ENCODE assay signal across 21 cellular contexts in the genomic region with DNA sequence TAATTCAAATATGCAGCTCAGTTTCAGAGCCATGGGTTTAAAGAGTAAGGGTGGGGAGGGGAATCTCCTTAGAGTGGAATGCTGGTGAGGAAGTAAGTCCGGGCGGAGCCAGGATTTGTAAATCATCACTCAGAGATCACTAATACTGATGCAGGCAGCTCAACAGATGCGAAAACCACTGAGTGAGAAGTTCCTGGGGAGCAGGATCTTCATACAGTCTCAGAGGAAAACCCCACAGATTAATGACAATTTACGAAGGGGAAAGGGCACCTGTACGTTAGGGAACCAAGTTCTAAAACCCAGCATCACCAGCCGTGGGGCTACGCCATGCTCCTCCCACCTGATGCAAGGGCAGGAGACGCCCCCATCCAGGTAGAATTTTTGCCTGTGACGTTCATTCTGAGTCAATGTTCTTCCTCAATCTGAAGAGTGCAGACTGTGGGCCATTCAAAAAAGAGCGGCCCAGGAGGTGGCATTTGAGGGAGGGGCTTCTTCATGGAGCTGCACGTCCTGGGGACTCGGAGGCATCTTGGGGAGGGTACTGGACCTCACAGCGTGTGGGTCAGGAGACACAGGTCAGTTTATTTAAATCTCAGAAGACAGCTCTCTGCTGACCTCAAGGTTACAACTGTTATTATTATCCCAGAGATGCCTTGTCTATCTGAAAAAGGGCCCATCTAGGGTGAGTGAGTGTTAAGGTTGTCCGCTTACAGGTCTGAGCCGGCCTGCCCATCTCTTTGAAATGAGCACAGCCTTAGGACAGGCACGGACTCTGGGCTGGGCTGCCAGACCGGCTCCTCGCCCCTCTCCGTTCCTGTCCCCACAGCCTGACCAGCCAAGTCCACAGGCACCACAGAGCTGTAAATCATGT.
DNase-seq lines count a peak whose midpoint lies in the region; ATAC-seq and TF ChIP-seq lines count a peak whose summit lies in the region.
"Had no signal": no experiment of that assay in that cellular context is flagged by ENCODE, and none has a peak within 500 bp of the region (broad histone marks: within the 10 kb centered on the region; RNA-seq: fewer than 3 reads in every experiment).

No MANE protein-coding gene starts in this region.

- H3K27ac ChIP-seq in osteoblast (ENCODE audit: low read depth, low read length), result no peak overlapping the region
- no peak overlapping the region for H3K27ac ChIP-seq in SK-N-SH (ENCODE audit: low read depth in 2 of 2, low read length in 1 of 2)
- H3K27ac ChIP-seq: ascending aorta, GM23248, left ventricle myocardium inferior had no signal

- H3F3A ChIP-seq in SK-N-SH (replicated peaks; ENCODE audit: insufficient read depth), result no peaks in the 10 kb centered on the region

- no peak for TF ChIP-seq RAD21 in SK-N-SH (IDR thresholded peaks at IDR 0.05; ENCODE audit: low read length)

- POLR2A ChIA-PET in SK-N-SH (lab: Yijun Ruan, JAX), result no interaction called here

- H2AFZ ChIP-seq in osteoblast (ENCODE audit: low read length) (no peak overlapping the region), SK-N-SH (ENCODE audit: low read depth) (no peak overlapping the region)
- H2AFZ ChIP-seq: GM23248 had no signal

- H3K27me3 ChIP-seq in osteoblast (ENCODE audit: insufficient read depth, low read length) (peaks cover 9% of the 10 kb centered on the region), SK-N-SH (ENCODE audit: insufficient read depth) (no peaks in the 10 kb centered on the region; the same call in 1 of the 2 replicates)
- H3K27me3 ChIP-seq: ascending aorta had no signal

- no peak overlapping the region for H3K4me3 ChIP-seq in osteoblast (ENCODE audit: insufficient read depth, low read length)
- no peak overlapping the region for H3K4me3 ChIP-seq in SK-N-SH (ENCODE audit: low read depth in 2 of 2, low read length in 1 of 2)
- H3K4me3 ChIP-seq: ascending aorta, GM12878, GM23248, K562, left ventricle myocardium inferior had no signal

- no peaks in the 10 kb centered on the region for H3K9me3 Mint-ChIP-seq in memory B cell
- H3K9me3 Mint-ChIP-seq: activated B cell treated with CpG ODN at 0.5 μM for 24 hours; activated T-cell treated with anti-CD3 and anti-CD28 coated beads, Interleukin-2, amount 50 U/mL, for 4 hours had no signal

- no peaks in the 10 kb centered on the region for H3K9me2 ChIP-seq in SK-N-SH

- H3K9me3 ChIP-seq in osteoblast (ENCODE audit: low read depth, low read length), result no peaks in the 10 kb centered on the region
- no peaks in the 10 kb centered on the region for H3K9me3 ChIP-seq in SK-N-SH
- H3K9me3 ChIP-seq: ascending aorta, left ventricle myocardium inferior had no signal

- H3K79me2 ChIP-seq in osteoblast (ENCODE audit: insufficient read depth, low read length) (no peaks in the 10 kb centered on the region), SK-N-SH (ENCODE audit: insufficient read depth) (no peaks in the 10 kb centered on the region)

- H3K9ac ChIP-seq in SK-N-SH, result no peak overlapping the region
- H3K9ac ChIP-seq: GM23248 had no signal

- no peaks in the 10 kb centered on the region for H3K36me3 ChIP-seq in osteoblast (ENCODE audit: insufficient read depth, low read length)
- no peaks in the 10 kb centered on the region for H3K36me3 ChIP-seq in SK-N-SH (replicated peaks in 1 of 2; ENCODE audit: control insufficient read depth in 1 of 2, insufficient read depth in 2 of 2, low read length in 1 of 2)
- H3K36me3 ChIP-seq: ascending aorta, left ventricle myocardium inferior had no signal

- no peak overlapping the region for H3K4me2 ChIP-seq in osteoblast (ENCODE audit: insufficient read depth, low read length)
- H3K4me2 ChIP-seq in SK-N-SH, result no peak overlapping the region

- no peak for TF ChIP-seq EP300 in SK-N-SH (IDR thresholded peaks at IDR 0.05; ENCODE audit: borderline replicate concordance in 1 of 2, low read depth in 1 of 2, low read length in 1 of 2)

- CTCF ChIA-PET in SK-N-SH (lab: Yijun Ruan, JAX), result interaction anchor here (1.3 to 1.6 kb wide), 2 partner anchors 64 to 360 kb away, joined by 3 to 4 read pairs; no protein-coding TSS in a partner anchor

- H3K27ac Mint-ChIP-seq in memory B cell, result no peak overlapping the region
- H3K27ac Mint-ChIP-seq: activated B cell treated with CpG ODN at 0.5 μM for 24 hours had no signal

- ATAC-seq in memory B cell (ENCODE audit: low read depth) (peak; percentile 62), GM18502 (IDR thresholded peaks at IDR 0.05; ENCODE audit: poor library complexity, unreplicated experiment) (no peak)
- ATAC-seq: activated T-cell treated with anti-CD3 and anti-CD28 coated beads, Interleukin-2, amount 50 U/mL, for 4 hours; GM12878; K562 had no signal

- H4K20me1 ChIP-seq in osteoblast (ENCODE audit: insufficient read depth, low read length) (no peaks in the 10 kb centered on the region), SK-N-SH (ENCODE audit: insufficient read depth) (no peaks in the 10 kb centered on the region)

- H3K4me1 ChIP-seq in osteoblast (ENCODE audit: insufficient read depth, low read length) (no peaks in the 10 kb centered on the region), SK-N-SH (ENCODE audit: control insufficient read depth in 1 of 2, insufficient read depth in 2 of 2, low read depth in 1 of 2, low read length in 1 of 2) (no peaks in the 10 kb centered on the region)
- H3K4me1 ChIP-seq: ascending aorta had no signal

- H3K36me3 Mint-ChIP-seq in memory B cell, result no peaks in the 10 kb centered on the region

- DNase-seq in A172 (ENCODE audit: low spot score) (peak; percentile 63), HT-29 (ENCODE audit: low spot score) (peak; percentile 87), amniotic epithelial cell (ENCODE audit: low read depth) (peak; percentile 11), memory B cell (ENCODE audit: low spot score in 2 of 2) (no peak), DMS 273 treated with DMSO at 0.1 percent for 48 hours (lab: John Stamatoyannopoulos, UW) (no peak), osteoblast (ENCODE audit: insufficient read length, low spot score, missing footprints) (no peak), SK-N-SH (no peak)
- DNase-seq: activated B cell treated with CpG ODN at 0.5 μM for 24 hours; activated naive CD4-positive, alpha-beta T cell treated with anti-CD3 and anti-CD28 coated beads, Interleukin-2, amount 50 U/mL, for 16 hours; activated T-cell treated with anti-CD3 and anti-CD28 coated beads, Interleukin-2, amount 50 U/mL, for 4 hours; effector CD4-positive, alpha-beta T cell; glutamatergic neuron; GM23248; left ventricle myocardium inferior; NCI-H1694; NCI-H748 treated with DMSO at 0.1 percent for 48 hours; substantia nigra had no signal

- TF ChIP-seq CTCF in osteoblast (IDR thresholded peaks at IDR 0.05; ENCODE audit: extremely low read depth, low read depth, low read length) (no peak), SK-N-SH (IDR thresholded peaks at IDR 0.05) (no peak)

- H3K27me3 Mint-ChIP-seq in memory B cell, result peaks cover 3% of the 10 kb centered on the region
- H3K27me3 Mint-ChIP-seq: activated B cell treated with CpG ODN at 0.5 μM for 24 hours had no signal

- 72% methylated on average over 15 of the region's 19 CpGs for WGBS in SK-N-SH (ENCODE audit: low lambda C conversion rate)

- H3K4me3 Mint-ChIP-seq in memory B cell, result no peak overlapping the region
- H3K4me3 Mint-ChIP-seq: activated B cell treated with CpG ODN at 0.5 μM for 24 hours; activated T-cell treated with anti-CD3 and anti-CD28 coated beads, Interleukin-2, amount 50 U/mL, for 4 hours had no signal

- H3K4me1 Mint-ChIP-seq in memory B cell, result peaks cover 14% of the 10 kb centered on the region

TF ChIP-seq in SK-N-SH, 30 proteins besides CTCF, POLR2A, EP300 and RAD21:
- TF ChIP-seq NFIC (IDR thresholded peaks at IDR 0.05; ENCODE audit: borderline replicate concordance), result no peak
- TF ChIP-seq SMC3 (IDR thresholded peaks at IDR 0.05; ENCODE audit: low read depth, low read length), result no peak
- TF ChIP-seq MEF2A (IDR thresholded peaks at IDR 0.05; ENCODE audit: borderline replicate concordance, low read depth), result no peak
- no peak for TF ChIP-seq YY1 (IDR thresholded peaks at IDR 0.05; ENCODE audit: low read depth)
- TF ChIP-seq, protein P1, sequence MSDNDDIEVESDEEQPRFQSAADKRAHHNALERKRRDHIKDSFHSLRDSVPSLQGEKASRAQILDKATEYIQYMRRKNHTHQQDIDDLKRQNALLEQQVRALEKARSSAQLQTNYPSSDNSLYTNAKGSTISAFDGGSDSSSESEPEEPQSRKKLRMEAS (IDR thresholded peaks at IDR 0.05; ENCODE audit: low read depth), result no peak
- TF ChIP-seq, protein P2, sequence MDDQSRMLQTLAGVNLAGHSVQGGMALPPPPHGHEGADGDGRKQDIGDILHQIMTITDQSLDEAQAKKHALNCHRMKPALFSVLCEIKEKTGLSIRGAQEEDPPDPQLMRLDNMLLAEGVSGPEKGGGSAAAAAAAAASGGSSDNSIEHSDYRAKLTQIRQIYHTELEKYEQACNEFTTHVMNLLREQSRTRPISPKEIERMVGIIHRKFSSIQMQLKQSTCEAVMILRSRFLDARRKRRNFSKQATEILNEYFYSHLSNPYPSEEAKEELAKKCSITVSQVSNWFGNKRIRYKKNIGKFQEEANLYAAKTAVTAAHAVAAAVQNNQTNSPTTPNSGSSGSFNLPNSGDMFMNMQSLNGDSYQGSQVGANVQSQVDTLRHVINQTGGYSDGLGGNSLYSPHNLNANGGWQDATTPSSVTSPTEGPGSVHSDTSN (IDR thresholded peaks at IDR 0.05), result no peak
- TF ChIP-seq, protein P3, sequence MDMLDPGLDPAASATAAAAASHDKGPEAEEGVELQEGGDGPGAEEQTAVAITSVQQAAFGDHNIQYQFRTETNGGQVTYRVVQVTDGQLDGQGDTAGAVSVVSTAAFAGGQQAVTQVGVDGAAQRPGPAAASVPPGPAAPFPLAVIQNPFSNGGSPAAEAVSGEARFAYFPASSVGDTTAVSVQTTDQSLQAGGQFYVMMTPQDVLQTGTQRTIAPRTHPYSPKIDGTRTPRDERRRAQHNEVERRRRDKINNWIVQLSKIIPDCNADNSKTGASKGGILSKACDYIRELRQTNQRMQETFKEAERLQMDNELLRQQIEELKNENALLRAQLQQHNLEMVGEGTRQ (IDR thresholded peaks at IDR 0.05; ENCODE audit: borderline replicate concordance, low read depth, low read length), result no peak
- TF ChIP-seq RCOR1 (IDR thresholded peaks at IDR 0.05; ENCODE audit: low read length), result no peak
- TF ChIP-seq TEAD4 (IDR thresholded peaks at IDR 0.05; ENCODE audit: borderline replicate concordance, insufficient read depth), result no peak
- no peak for TF ChIP-seq GABPA (IDR thresholded peaks at IDR 0.05; ENCODE audit: low read depth)

Comparison
In these comparisons a context has a peak if more than half of its experiments do, and no peak if none do; other contexts are left out.
1. DNase-seq: peak in A172 (single experiment), HT-29 (single experiment) and amniotic epithelial cell (single experiment); none in memory B cell (0 of 2), DMS 273 treated with DMSO at 0.1 percent for 48 hours (single experiment), osteoblast (single experiment) and SK-N-SH (single experiment).